Comparison of ENCODE assay signal across 25 cellular contexts in the genomic region with DNA sequence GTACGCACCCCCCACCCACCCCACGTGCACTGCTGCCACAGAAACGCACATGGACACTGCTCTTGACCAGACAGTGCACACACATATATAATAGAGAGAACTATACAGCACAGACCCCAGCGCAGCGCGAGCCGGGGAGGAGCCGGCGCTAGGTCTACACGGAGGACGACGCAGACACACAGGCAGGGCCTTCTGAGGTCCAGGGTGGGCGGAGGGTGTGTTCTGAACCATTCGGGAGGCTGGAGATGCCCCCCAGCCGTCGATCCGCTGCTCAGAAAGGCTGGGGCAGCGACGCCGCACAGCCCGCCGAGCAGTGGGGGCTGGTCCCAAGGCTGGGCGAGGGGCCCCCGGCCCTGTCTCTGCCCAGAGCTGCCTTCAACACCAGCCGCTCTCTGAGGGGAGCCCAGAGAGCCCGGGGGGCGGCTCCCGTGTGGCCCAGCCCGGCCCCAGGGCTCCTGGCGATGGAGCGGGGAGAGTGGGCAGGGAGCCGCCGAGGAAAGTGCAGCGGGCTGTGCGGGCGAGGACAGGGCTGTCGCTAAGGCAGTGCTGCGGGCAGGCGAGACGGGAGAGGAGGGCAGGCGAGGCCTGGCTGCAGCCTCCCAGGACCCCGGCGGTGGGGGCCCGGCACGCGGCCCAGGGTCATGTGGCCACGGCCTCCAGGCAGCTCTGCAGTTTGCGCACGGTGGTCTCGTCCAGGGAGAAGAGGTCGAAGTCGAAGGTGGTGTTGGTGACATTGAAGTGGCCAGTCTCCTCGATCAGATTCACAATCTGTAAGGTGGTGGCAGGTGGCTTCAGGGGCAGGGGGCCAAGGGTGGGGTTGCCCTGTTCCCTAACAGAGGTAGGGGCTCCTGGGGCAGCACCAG.
DNase-seq lines count a peak whose midpoint lies in the region; TF ChIP-seq lines count a peak whose summit lies in the region.
"Had no signal": no experiment of that assay in that cellular context is flagged by ENCODE, and none has a peak within 500 bp of the region (broad histone marks: within the 10 kb centered on the region; RNA-seq: fewer than 3 reads in every experiment).

No MANE protein-coding gene starts in this region.

- peaks cover 3 to 11% (median 11%) of the 10 kb centered on the region in 3 experiments for H3K36me3 Mint-ChIP-seq in H9 (ENCODE audit: insufficient read depth in 1 of 3, low read depth in 3 of 3)
- H3K36me3 Mint-ChIP-seq: activated naive CD8-positive, alpha-beta T cell treated with anti-CD3 and anti-CD28 coated beads for 36 hours; IgD-negative memory B cell had no signal

- H3K9ac ChIP-seq in BLaER1 (no peak overlapping the region), H9 (ENCODE audit: extremely low read depth, insufficient read length, low read length) (no peak overlapping the region)

- H3K36me3 ChIP-seq in BLaER1 (peaks cover 65% of the 10 kb centered on the region), ovary (no peaks in the 10 kb centered on the region)

- H2AK5ac ChIP-seq in H9 (ENCODE audit: insufficient read length, low read length), result no peak overlapping the region

- H3K4me2 ChIP-seq in BLaER1 (no peak overlapping the region), H9 (ENCODE audit: insufficient read depth, insufficient read length, low read length) (no peak overlapping the region)

- H4K5ac ChIP-seq in H9 (ENCODE audit: insufficient read length, low read depth, low read length), result no peak overlapping the region

- TF ChIP-seq EP300 in ovary (IDR thresholded peaks at IDR 0.05), result no peak

- H2BK120ac ChIP-seq in H9 (ENCODE audit: low read depth, low read length, poor library complexity, severe bottlenecking), result no peak overlapping the region

- no peaks in the 10 kb centered on the region for H3K79me1 ChIP-seq in H9 (ENCODE audit: insufficient read depth, low read depth, low read length, poor library complexity, severe bottlenecking)

- H3K27ac Mint-ChIP-seq in H9, result peak overlapping the region; percentile 79 to 86 (median 80); a peak in 4 of 7 replicates
- H3K27ac Mint-ChIP-seq: activated B cell treated with CpG ODN at 0.5 μM for 24 hours; activated CD4-positive, alpha-beta memory T cell treated with anti-CD3 and anti-CD28 coated beads for 36 hours; activated naive CD8-positive, alpha-beta T cell treated with anti-CD3 and anti-CD28 coated beads for 36 hours; CD4-positive, CD25-positive, alpha-beta regulatory T cell; HFFc6; IgD-negative memory B cell; stimulated activated effector memory CD8-positive, alpha-beta T cell treated with anti-CD3 and anti-CD28 coated beads, Interleukin-12 subunit alpha, Interleukin-12 subunit beta, amount 100 ng/mL, for 72 hours had no signal

- H3K27ac ChIP-seq in BLaER1 (peak overlapping the region; percentile 30; the same call in 1 of the 2 replicates), H9 (ENCODE audit: insufficient read length, low read depth, low read length) (no peak overlapping the region), ovary (no peak overlapping the region)
- H3K27ac ChIP-seq: heart left ventricle, prostate gland, skin epidermis, testis had no signal

- H3K4me1 ChIP-seq in BLaER1, result peaks cover 37% of the 10 kb centered on the region
- H3K4me1 ChIP-seq in H9 (ENCODE audit: insufficient read depth, low read length), result no peaks in the 10 kb centered on the region
- peaks cover 8% of the 10 kb centered on the region for H3K4me1 ChIP-seq in ovary (ENCODE audit: insufficient read depth)
- H3K4me1 ChIP-seq: prostate gland had no signal

- H3K9me3 Mint-ChIP-seq in H9, result no peaks in the 10 kb centered on the region
- H3K9me3 Mint-ChIP-seq: activated B cell treated with CpG ODN at 0.5 μM for 24 hours; activated CD4-positive, alpha-beta memory T cell treated with anti-CD3 and anti-CD28 coated beads for 36 hours; activated naive CD8-positive, alpha-beta T cell treated with anti-CD3 and anti-CD28 coated beads for 36 hours; CD4-positive, CD25-positive, alpha-beta regulatory T cell; HFFc6; IgD-negative memory B cell; stimulated activated effector memory CD8-positive, alpha-beta T cell treated with anti-CD3 and anti-CD28 coated beads, Interleukin-12 subunit alpha, Interleukin-12 subunit beta, amount 100 ng/mL, for 72 hours had no signal

- H3K4me1 Mint-ChIP-seq in H9, result peaks cover 2 to 5% of the 10 kb centered on the region in 2 experiments
- H3K4me1 Mint-ChIP-seq: activated B cell treated with CpG ODN at 0.5 μM for 24 hours; activated naive CD8-positive, alpha-beta T cell treated with anti-CD3 and anti-CD28 coated beads for 36 hours; CD4-positive, CD25-positive, alpha-beta regulatory T cell; IgD-negative memory B cell; stimulated activated effector memory CD8-positive, alpha-beta T cell treated with anti-CD3 and anti-CD28 coated beads, Interleukin-12 subunit alpha, Interleukin-12 subunit beta, amount 100 ng/mL, for 72 hours had no signal

- no CpG with 5 or more reads among the region's 53 CpGs for WGBS in H9 (ENCODE audit: extremely low coverage, insufficient read length, low lambda C conversion rate)
- 86 to 90% (median 89%) methylated on average over 49 to 53 of the region's 53 CpGs for WGBS in ovary, 3 donors

- no peak overlapping the region for H3K14ac ChIP-seq in H9 (ENCODE audit: insufficient read depth, low read length)

- H4K20me1 ChIP-seq in BLaER1 (peaks cover 9% of the 10 kb centered on the region; the same call in 1 of the 2 replicates), H9 (ENCODE audit: control insufficient read depth, insufficient read depth, insufficient read length) (no peaks in the 10 kb centered on the region)

- H3K56ac ChIP-seq in H9 (ENCODE audit: insufficient read length, low read depth, low read length), result no peak overlapping the region

- no peak overlapping the region for H4K8ac ChIP-seq in H9 (replicated peaks; ENCODE audit: insufficient read length, low read depth, low read length)

- H2BK5ac ChIP-seq in H9 (ENCODE audit: insufficient read length, low read length), result no peak overlapping the region

- TF ChIP-seq CTCF in H9 (conservative IDR thresholded peaks at IDR 0.05) (no peak), ovary (IDR thresholded peaks at IDR 0.05) (no peak)

- no peak overlapping the region for H2BK15ac ChIP-seq in H9 (ENCODE audit: low read depth, low read length)

- H3K27me3 ChIP-seq in BLaER1, result no peaks in the 10 kb centered on the region
- H3K27me3 ChIP-seq in H9 (ENCODE audit: insufficient read depth, low read length), result no peaks in the 10 kb centered on the region
- no peaks in the 10 kb centered on the region for H3K27me3 ChIP-seq in ovary
- H3K27me3 ChIP-seq: heart left ventricle, testis had no signal

- H2AFZ ChIP-seq in H9 (ENCODE audit: low read length), result no peak overlapping the region

- H3K4me3 Mint-ChIP-seq in H9, result peak overlapping the region in 1 of 2 experiments; percentile 38; a peak in 2 of 5 replicates
- H3K4me3 Mint-ChIP-seq: activated B cell treated with CpG ODN at 0.5 μM for 24 hours; activated CD4-positive, alpha-beta memory T cell treated with anti-CD3 and anti-CD28 coated beads for 36 hours; activated naive CD8-positive, alpha-beta T cell treated with anti-CD3 and anti-CD28 coated beads for 36 hours; HFFc6; IgD-negative memory B cell; stimulated activated effector memory CD8-positive, alpha-beta T cell treated with anti-CD3 and anti-CD28 coated beads, Interleukin-12 subunit alpha, Interleukin-12 subunit beta, amount 100 ng/mL, for 72 hours had no signal

- no peaks in the 10 kb centered on the region for H3K9me3 ChIP-seq in BLaER1
- H3K9me3 ChIP-seq in H9 (ENCODE audit: control insufficient read depth, low read depth, low read length), result no peaks in the 10 kb centered on the region
- H3K9me3 ChIP-seq in ovary, result no peaks in the 10 kb centered on the region
- H3K9me3 ChIP-seq: heart left ventricle, prostate gland, testis had no signal

- H2BK12ac ChIP-seq in H9 (ENCODE audit: insufficient read length, low read depth, low read length), result no peak overlapping the region

- no peak overlapping the region for H2BK20ac ChIP-seq in H9 (ENCODE audit: low read depth, low read length, poor library complexity, severe bottlenecking)

- intact Hi-C loops in ovary (cut with DNase I), result loop anchor here in 1 of 4 donors (10.0 kb wide), 1 partner anchor 532 kb away; no protein-coding TSS in a partner anchor

- peaks cover 1% of the 10 kb centered on the region; the same call in 1 of the 2 replicates for H3K27me3 Mint-ChIP-seq in H9 (ENCODE audit: low read depth)
- H3K27me3 Mint-ChIP-seq: activated B cell treated with CpG ODN at 0.5 μM for 24 hours; activated CD4-positive, alpha-beta memory T cell treated with anti-CD3 and anti-CD28 coated beads for 36 hours; activated naive CD8-positive, alpha-beta T cell treated with anti-CD3 and anti-CD28 coated beads for 36 hours; CD4-positive, CD25-positive, alpha-beta regulatory T cell; IgD-negative memory B cell had no signal

- no peak for TF ChIP-seq POLR2A in ovary (IDR thresholded peaks at IDR 0.05)

- no peak overlapping the region for H3T11ph ChIP-seq in H9 (ENCODE audit: low read length)

- no peak overlapping the region for H3K18ac ChIP-seq in H9 (ENCODE audit: insufficient read length, low read depth, low read length)

- H3K79me2 ChIP-seq in H9 (ENCODE audit: insufficient read depth, low read length), result no peaks in the 10 kb centered on the region

- no peak overlapping the region for H3K4me3 ChIP-seq in BLaER1
- no peak overlapping the region for H3K4me3 ChIP-seq in ovary
- H3K4me3 ChIP-seq: heart left ventricle, prostate gland, skin epidermis, testis had no signal

- H3K4ac ChIP-seq in H9 (ENCODE audit: low read depth, low read length), result no peak overlapping the region

- H4K91ac ChIP-seq in H9 (ENCODE audit: insufficient read length, low read depth, low read length), result no peak overlapping the region

- H3K23me2 ChIP-seq in H9 (ENCODE audit: insufficient read length, low read depth, low read length, poor library complexity, severe bottlenecking), result no peaks in the 10 kb centered on the region

- no peak overlapping the region for H3K23ac ChIP-seq in H9 (ENCODE audit: insufficient read length, low read depth, low read length)

- no peak for DNase-seq in H9
- DNase-seq in iPS-NIHi11 (ENCODE audit: low spot score), result peak; percentile 5
- peak in 4 of 5 donors; percentile 15 to 40 (median 35) for DNase-seq in ovary
- DNase-seq in NCI-H524 (lab: John Stamatoyannopoulos, UW), result no peak
- DNase-seq in T-helper 9 cell, result no peak
- DNase-seq in SK-N-DZ (ENCODE audit: low spot score), result no peak
- DNase-seq: activated B cell treated with CpG ODN at 0.5 μM for 24 hours; activated CD4-positive, alpha-beta memory T cell treated with anti-CD3 and anti-CD28 coated beads for 36 hours; activated effector memory CD4-positive, alpha-beta T cell treated with Interleukin-2 at 50 U/mL for 16 hours; activated naive CD8-positive, alpha-beta T cell treated with anti-CD3 and anti-CD28 coated beads for 36 hours; CD4-positive, CD25-positive, alpha-beta regulatory T cell; HFFc6; NCI-H1105; NCI-H2029 treated with DMSO at 0.1 percent for 48 hours; NCI-H2227 treated with DMSO at 0.1 percent for 48 hours; NCI-H748 treated with DMSO at 0.1 percent for 48 hours; RPMI8226; stimulated activated CD4-positive, alpha-beta T cell treated with anti-CD3 and anti-CD28 coated beads, Interleukin-1b, Interleukin-23, amount 100 ng/mL, for 48 hours; testis had no signal

Comparison
In these comparisons a context has a peak if more than half of its experiments do, and no peak if none do; other contexts are left out.
1. DNase-seq: peak in iPS-NIHi11 (single experiment) and ovary (4 of 5); none in H9 (single experiment), NCI-H524 (0 of 2), T-helper 9 cell (single experiment) and SK-N-DZ (single experiment).